Comparison of ENCODE assay signal across 9 cellular contexts in the genomic region with DNA sequence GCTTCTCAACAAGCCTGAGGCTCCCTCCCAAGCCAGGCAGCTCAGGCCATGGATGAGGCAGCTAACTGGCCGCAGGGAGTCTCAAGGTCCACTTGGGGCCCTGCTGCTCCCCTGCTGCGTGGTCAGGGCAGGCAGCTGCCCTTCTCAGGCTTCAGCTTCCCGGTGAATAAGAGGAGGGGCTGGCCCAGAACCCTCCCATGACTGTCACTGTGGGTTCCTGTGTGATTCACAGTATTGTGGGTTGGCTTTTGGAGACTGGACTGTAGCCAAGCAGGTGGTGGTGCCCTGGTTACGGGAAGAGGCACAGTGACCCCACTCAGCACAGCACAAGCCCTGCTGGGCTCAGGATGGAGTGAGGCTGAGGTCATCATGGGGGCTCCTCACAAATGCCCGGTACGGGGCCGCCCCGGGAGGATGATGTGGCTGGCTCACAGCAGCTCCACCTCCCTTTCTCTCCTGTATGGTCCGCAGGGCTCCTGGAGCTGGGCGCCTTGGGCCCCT.
DNase-seq lines count a peak whose midpoint lies in the region; ATAC-seq and TF ChIP-seq lines count a peak whose summit lies in the region.
"Had no signal": no experiment of that assay in that cellular context is flagged by ENCODE, and none has a peak within 500 bp of the region (broad histone marks: within the 10 kb centered on the region; RNA-seq: fewer than 3 reads in every experiment).

No MANE protein-coding gene starts in this region.

- no peak for TF ChIP-seq CTCF in foreskin keratinocyte (conservative IDR thresholded peaks at IDR 0.05)

- peaks cover 5% of the 10 kb centered on the region for H3K27me3 ChIP-seq in foreskin keratinocyte
- no peaks in the 10 kb centered on the region for H3K27me3 ChIP-seq in Karpas-422 (ENCODE audit: low read length)

- H3K36me3 Mint-ChIP-seq in activated naive CD4-positive, alpha-beta T cell treated with anti-CD3 and anti-CD28 coated beads for 36 hours (ENCODE audit: low read depth), result no peaks in the 10 kb centered on the region

- DNase-seq in activated naive CD4-positive, alpha-beta T cell treated with anti-CD3 and anti-CD28 coated beads for 36 hours, result peak; percentile 73
- DNase-seq in activated naive CD4-positive, alpha-beta T cell (lab: John Stamatoyannopoulos, UW), result no peak
- DNase-seq in T1000 (lab: John Stamatoyannopoulos, UW) (peak; percentile 60), foreskin keratinocyte (peak; percentile 30 to 64), Karpas-422 (no peak), posterior vena cava (ENCODE audit: low spot score) (no peak)
- peak; percentile 53 for DNase-seq in stimulated activated CD8-positive, alpha-beta memory T cell treated with anti-CD3 and anti-CD28 coated beads, Interleukin-4, amount 100 ng/mL, for 48 hours
- DNase-seq: NCI-H2171 had no signal

- CTCF ChIA-PET in activated naive CD4-positive, alpha-beta T cell treated with anti-CD3 and anti-CD28 coated beads for 36 hours (lab: Charles Lee), result interaction anchor here (0.8 kb wide), 1 partner anchor 16 kb away, joined by 4 read pairs; no protein-coding TSS in a partner anchor

- no peaks in the 10 kb centered on the region for H3K27me3 Mint-ChIP-seq in activated naive CD4-positive, alpha-beta T cell treated with anti-CD3 and anti-CD28 coated beads for 36 hours (ENCODE audit: low read depth)

- H3K4me1 Mint-ChIP-seq in activated naive CD4-positive, alpha-beta T cell treated with anti-CD3 and anti-CD28 coated beads for 36 hours (ENCODE audit: low read depth), result peaks cover 36% of the 10 kb centered on the region

- H3K9me3 Mint-ChIP-seq in activated naive CD4-positive, alpha-beta T cell treated with anti-CD3 and anti-CD28 coated beads for 36 hours, result no peaks in the 10 kb centered on the region

- no peaks in the 10 kb centered on the region for H3K9me3 ChIP-seq in Karpas-422 (ENCODE audit: low read length)

- no peaks in the 10 kb centered on the region for H3K36me3 ChIP-seq in Karpas-422 (ENCODE audit: insufficient read depth, low read length)

- no peak overlapping the region for H3K4me3 ChIP-seq in Karpas-422 (ENCODE audit: low read length)

- no peaks in the 10 kb centered on the region for H3K9me2 ChIP-seq in Karpas-422 (replicated peaks; ENCODE audit: insufficient read depth, low read length)

- H3K4me3 Mint-ChIP-seq in activated naive CD4-positive, alpha-beta T cell treated with anti-CD3 and anti-CD28 coated beads for 36 hours, result no peak overlapping the region

- no peak overlapping the region for H3K4me2 ChIP-seq in Karpas-422 (ENCODE audit: low read depth, low read length, poor library complexity, severe bottlenecking)

- H2AFZ ChIP-seq in Karpas-422 (ENCODE audit: low read length), result no peak overlapping the region

- intact Hi-C loops in activated naive CD4-positive, alpha-beta T cell treated with anti-CD3 and anti-CD28 coated beads for 36 hours (cut with micrococcal nuclease), result loop anchor here (2.0 to 10.0 kb wide), 8 partner anchors 135 to 1421 kb away; partner anchors contain the start of genes C7orf25, COA1, MRPL32 and MRPS24
- intact Hi-C loops in posterior vena cava (cut with DNase I), result no loop called here

- ATAC-seq in foreskin keratinocyte, result peak; percentile 82
- ATAC-seq in HG02840 (IDR thresholded peaks at IDR 0.05; ENCODE audit: low FRiP score, unreplicated experiment), result no peak

- no peaks in the 10 kb centered on the region for H3K79me2 ChIP-seq in Karpas-422 (ENCODE audit: low read length)

- H3K9ac ChIP-seq in Karpas-422 (ENCODE audit: low read length), result no peak overlapping the region

- H3K27ac ChIP-seq in foreskin keratinocyte (no peak overlapping the region), Karpas-422 (ENCODE audit: low read length) (no peak overlapping the region)

- H4K20me1 ChIP-seq in Karpas-422 (ENCODE audit: insufficient read depth, low read depth, low read length), result no peaks in the 10 kb centered on the region

- H3K4me1 ChIP-seq in foreskin keratinocyte (peaks cover 4% of the 10 kb centered on the region), Karpas-422 (ENCODE audit: low read length) (0 out of 2 replicates have a peak, but pooled peaks cover 3% of the 10 kb centered on the region)

- no peak overlapping the region for H3K27ac Mint-ChIP-seq in activated naive CD4-positive, alpha-beta T cell treated with anti-CD3 and anti-CD28 coated beads for 36 hours

Comparison
In these comparisons a context has a peak if more than half of its experiments do, and no peak if none do; other contexts are left out.
1. DNase-seq: peak in activated naive CD4-positive, alpha-beta T cell treated with anti-CD3 and anti-CD28 coated beads for 36 hours (single experiment), T1000 (single experiment), foreskin keratinocyte (2 of 2) and stimulated activated CD8-positive, alpha-beta memory T cell treated with anti-CD3 and anti-CD28 coated beads, Interleukin-4, amount 100 ng/mL, for 48 hours (single experiment); none in activated naive CD4-positive, alpha-beta T cell (0 of 4), Karpas-422 (single experiment) and posterior vena cava (single experiment).